2 cellular contexts compared by ENCODE assay signal in the genomic region with DNA sequence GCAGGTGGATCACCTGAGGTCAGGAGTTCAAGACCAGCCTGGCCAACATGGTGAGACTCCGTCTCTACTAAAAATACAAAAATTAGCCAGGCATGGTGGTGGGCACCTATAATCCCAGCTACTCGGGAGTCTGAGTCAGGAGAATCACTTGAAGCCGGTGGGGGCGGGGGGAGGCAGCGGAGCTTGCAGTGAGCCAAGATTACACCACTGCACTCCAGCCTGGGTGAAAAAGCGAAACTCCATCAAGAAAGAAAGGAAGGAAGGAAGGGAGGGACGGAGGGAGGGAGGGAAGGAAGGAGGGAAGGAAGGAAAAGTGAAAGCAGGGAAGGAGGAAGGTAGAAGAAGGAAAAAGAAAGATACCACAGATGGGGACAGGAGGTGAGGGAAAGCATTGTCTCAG. TPM values are rescaled to one million over a fixed set of nuclear protein-coding genes. Genes with fewer than 3 reads are reported as not detected.
"Had no signal": no experiment of that assay in that cellular context is flagged by ENCODE, and none has a peak within 500 bp of the region (broad histone marks: within the 10 kb centered on the region; RNA-seq: fewer than 3 reads in every experiment).

No MANE protein-coding gene starts in this region.

RNA-seq across cellular contexts. Expression of a gene that starts 40.1 kb away (rescaled TPM):
- total RNA-seq: endothelial cell of umbilical vein; naive thymus-derived CD4-positive, alpha-beta T cell had no signal
- polyA plus RNA-seq: naive thymus-derived CD4-positive, alpha-beta T cell had no signal
